11 cellular contexts compared by ENCODE assay signal in the genomic region with DNA sequence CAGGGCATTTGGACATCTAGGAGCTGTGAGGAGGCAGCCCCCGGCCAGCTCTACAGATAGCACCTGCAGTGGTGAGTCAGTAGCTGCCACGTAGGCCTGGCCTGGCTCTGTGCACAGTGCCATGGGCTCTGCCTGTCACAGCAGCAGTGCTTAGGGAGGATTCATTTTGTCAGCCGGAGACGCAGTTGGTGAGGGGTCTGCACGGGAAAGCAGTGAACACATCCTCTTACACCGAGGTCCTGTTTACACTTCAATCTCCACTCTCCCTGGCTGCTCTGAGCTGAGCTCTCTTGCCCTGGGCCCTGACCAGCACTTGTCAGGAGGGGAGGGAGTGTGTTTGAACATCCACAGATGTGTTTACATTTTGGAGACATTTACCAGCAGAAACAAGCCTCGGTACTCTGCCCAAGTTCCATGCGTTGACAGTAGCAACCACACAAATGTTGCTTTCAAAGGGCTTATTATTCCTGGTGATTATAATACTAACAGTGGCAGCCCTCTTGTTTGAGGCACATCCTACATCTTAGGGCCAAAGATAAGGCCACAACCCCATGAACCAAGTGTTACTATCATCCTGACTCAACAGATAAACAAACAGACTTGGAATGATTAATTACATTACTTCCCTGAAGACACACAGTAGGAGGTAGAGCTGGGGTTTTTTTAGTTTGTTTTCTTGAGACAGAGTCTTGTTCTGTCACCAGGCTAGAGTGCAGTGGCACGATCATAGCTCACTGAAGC.
DNase-seq lines count a peak whose midpoint lies in the region; ATAC-seq and TF ChIP-seq lines count a peak whose summit lies in the region.
"Had no signal": no experiment of that assay in that cellular context is flagged by ENCODE, and none has a peak within 500 bp of the region (broad histone marks: within the 10 kb centered on the region; RNA-seq: fewer than 3 reads in every experiment).

No MANE protein-coding gene starts in this region.

- peaks cover 13% of the 10 kb centered on the region for H3K4me1 ChIP-seq in mucosa of descending colon (ENCODE audit: low read depth)

- no peaks in the 10 kb centered on the region for H3K9me3 ChIP-seq in mucosa of descending colon
- H3K9me3 ChIP-seq: neutrophil, thoracic aorta had no signal

- H3K4me3 ChIP-seq in cardiac fibroblast (replicated peaks in 1 of 2; ENCODE audit: low read depth in 2 of 2, low read length in 2 of 2) (no peak overlapping the region), mucosa of descending colon (no peak overlapping the region)
- H3K4me3 ChIP-seq: thoracic aorta had no signal

- H3K36me3 ChIP-seq in mucosa of descending colon (ENCODE audit: low read depth): no peaks in the 10 kb centered on the region
- H3K36me3 ChIP-seq: neutrophil, thoracic aorta had no signal

- DNase-seq in EH (ENCODE audit: low read depth) (peak; percentile 87), NCI-H2029 (lab: John Stamatoyannopoulos, UW) (peak; percentile 26), cardiac fibroblast (ENCODE audit: low read depth in 2 of 2) (peak; percentile 20 to 47), mucosa of descending colon (no peak), DMS79 treated with DMSO at 0.1 percent for 48 hours (lab: John Stamatoyannopoulos, UW) (no peak)
- DNase-seq: activated naive CD8-positive, alpha-beta T cell treated with anti-CD3 and anti-CD28 coated beads, Interleukin-2, amount 10 ng/mL, durations not matched to agents 7 days and 5 days had no signal

- intact Hi-C loops in mucosa of descending colon (cut with DNase I, micrococcal nuclease): no loop called here

- TF ChIP-seq CTCF in cardiac fibroblast (IDR thresholded peaks at IDR 0.05; ENCODE audit: low read depth, low read length): no peak
- no peak for TF ChIP-seq CTCF in mucosa of descending colon (IDR thresholded peaks at IDR 0.05)

- ATAC-seq in mucosa of descending colon: peak; percentile 55
- no peak for ATAC-seq in GM21825 (IDR thresholded peaks at IDR 0.05; ENCODE audit: unreplicated experiment)
- ATAC-seq in GM19452 (IDR thresholded peaks at IDR 0.05; ENCODE audit: unreplicated experiment): no peak
- ATAC-seq in HG03460 (IDR thresholded peaks at IDR 0.05; ENCODE audit: unreplicated experiment): no peak

Comparison
In these comparisons a context has a peak if more than half of its experiments do, and no peak if none do; other contexts are left out.
1. DNase-seq: peak in EH (single experiment), NCI-H2029 (single experiment) and cardiac fibroblast (2 of 2); none in mucosa of descending colon (0 of 3) and DMS79 treated with DMSO at 0.1 percent for 48 hours (single experiment).